ENCODE assay signal across 11 cellular contexts in genomic region chr9:113577525-113578261, GRCh38.
A peak's percentile ranks its signal among the peaks of the same experiment; 100 is the strongest.
DNase-seq lines count a peak whose midpoint lies in the region; ATAC-seq and TF ChIP-seq lines count a peak whose summit lies in the region.
"Had no signal": no experiment of that assay in that cellular context is flagged by ENCODE, and none has a peak within 500 bp of the region (broad histone marks: within the 10 kb centered on the region; RNA-seq: fewer than 3 reads in every experiment).

No MANE protein-coding gene starts in this region.

- intact Hi-C loops in lower lobe of right lung (cut with DNase I), result no loop called here

- in situ Hi-C loops in brain microvascular endothelial cell (cut with HindIII; ENCODE audit: low pct_ligation_motif_present, low sequenced_read_pairs), result no loop called here

- no peak for ATAC-seq in lower lobe of right lung
- ATAC-seq in GM18873 (IDR thresholded peaks at IDR 0.05; ENCODE audit: low FRiP score, unreplicated experiment), result no peak
- ATAC-seq in GM21717 (IDR thresholded peaks at IDR 0.05; ENCODE audit: unreplicated experiment), result no peak

- no peaks in the 10 kb centered on the region for H3K9me3 ChIP-seq in lower lobe of right lung

- peak; percentile 53 for DNase-seq in AG08396 (ENCODE audit: low spot score)
- peak; percentile 78 for DNase-seq in LHCN-M2 (ENCODE audit: low read depth)
- peak; percentile 46 for DNase-seq in brain microvascular endothelial cell
- DNase-seq in lower lobe of right lung, result peak; percentile 55
- DNase-seq in NCI-H510A (lab: John Stamatoyannopoulos, UW), result no peak
- DNase-seq in AML-193 (lab: John Stamatoyannopoulos, UW), result no peak
- DNase-seq: H9; NCI-H2227 treated with DMSO at 0.1 percent for 48 hours; stimulated activated CD4-positive, alpha-beta T cell treated with anti-CD3 and anti-CD28 coated beads, Interleukin-12 subunit alpha, Interleukin-12 subunit beta, amount 100 ng/mL, for 4 hours had no signal

- no peak overlapping the region for H3K4me3 ChIP-seq in brain microvascular endothelial cell (ENCODE audit: low read depth, low read length)
- no peak overlapping the region for H3K4me3 ChIP-seq in lower lobe of right lung

- H3K4me1 ChIP-seq in lower lobe of right lung, result peaks cover 71% of the 10 kb centered on the region

- H3K36me3 ChIP-seq in brain microvascular endothelial cell (replicated peaks) (no peaks in the 10 kb centered on the region), lower lobe of right lung (no peaks in the 10 kb centered on the region)

- TF ChIP-seq CTCF in brain microvascular endothelial cell (IDR thresholded peaks at IDR 0.05; ENCODE audit: low read depth, low read length, missing control alignments) (no peak), lower lobe of right lung (IDR thresholded peaks at IDR 0.05) (no peak)

- H3K27me3 ChIP-seq in brain microvascular endothelial cell (replicated peaks), result no peaks in the 10 kb centered on the region
- no peaks in the 10 kb centered on the region for H3K27me3 ChIP-seq in lower lobe of right lung (ENCODE audit: low read depth)

- H3K27ac ChIP-seq in brain microvascular endothelial cell (peak overlapping the region; percentile 67), lower lobe of right lung (peak overlapping the region; percentile 85)

Comparison
In these comparisons a context has a peak if more than half of its experiments do, and no peak if none do; other contexts are left out.
1. DNase-seq: peak in AG08396 (single experiment), LHCN-M2 (single experiment), brain microvascular endothelial cell (single experiment) and lower lobe of right lung (single experiment); none in NCI-H510A (single experiment) and AML-193 (0 of 2).